In the genomic region with DNA sequence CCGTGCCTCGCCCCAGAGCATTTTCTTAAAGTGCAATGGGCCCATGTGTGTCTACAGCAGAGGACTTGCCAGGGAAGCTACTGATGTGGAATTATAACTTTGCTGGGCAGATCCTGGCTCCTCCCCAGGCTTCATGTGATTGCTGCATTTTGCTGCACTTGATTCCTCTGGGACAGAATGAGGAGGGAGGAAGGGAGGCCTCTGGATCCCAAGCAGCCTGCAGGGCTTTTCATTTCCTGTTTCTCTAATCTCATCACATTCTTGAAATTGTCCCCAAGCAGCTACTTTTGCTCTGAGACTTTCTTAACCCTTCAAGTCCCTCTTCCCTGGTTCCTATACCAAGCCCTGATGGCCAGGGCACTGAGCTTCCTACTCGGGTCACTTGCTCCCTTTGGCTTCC, we compare ENCODE assay signal across 12 cellular contexts.
DNase-seq lines count a peak whose midpoint lies in the region; ATAC-seq, FAIRE-seq and TF ChIP-seq lines count a peak whose summit lies in the region.
"Had no signal": no experiment of that assay in that cellular context is flagged by ENCODE, and none has a peak within 500 bp of the region (broad histone marks: within the 10 kb centered on the region; RNA-seq: fewer than 3 reads in every experiment).

No MANE protein-coding gene starts in this region.

- CTCF ChIA-PET in A549 (lab: Yijun Ruan, JAX) = interaction anchor here (1.3 to 4.0 kb wide), 2 partner anchors 65 to 224 kb away, joined by 3 to 15 read pairs; no protein-coding TSS in a partner anchor
- CTCF ChIA-PET in H1 (lab: Charles Lee; ENCODE audit: partially characterized antibody) = interaction anchor here (0.6 kb wide), 1 partner anchor 22 kb away, joined by 3 read pairs; no protein-coding TSS in a partner anchor

- TF ChIP-seq RAD21 in A549 (conservative IDR thresholded peaks at IDR 0.05 in 1 of 2, IDR thresholded peaks at IDR 0.05 in 1 of 2) (no peak), H1 (IDR thresholded peaks at IDR 0.05 in 1 of 2, conservative IDR thresholded peaks at IDR 0.05 in 1 of 2; ENCODE audit: low read depth in 2 of 2, low read length in 2 of 2) (no peak)

- peak overlapping the region; percentile 88 for H4K91ac ChIP-seq in H1 (replicated peaks; ENCODE audit: insufficient read length, low read length)

- H2BK120ac ChIP-seq in H1 (replicated peaks; ENCODE audit: low read depth, low read length) (no peak overlapping the region), mesendoderm (ENCODE audit: low read depth, low read length) (peak overlapping the region; percentile 69)

- H3K9ac ChIP-seq in H1 (replicated peaks in 1 of 4; ENCODE audit: extremely low read depth in 1 of 4, low read depth in 3 of 4, low read length in 3 of 4) = no peak overlapping the region
- peak overlapping the region; percentile 48 for H3K9ac ChIP-seq in mesendoderm (ENCODE audit: low read length)

- peak overlapping the region; percentile 94; the same call in 1 of the 2 replicates for H2BK20ac ChIP-seq in H1 (ENCODE audit: low read length)

- TF ChIP-seq POLR2A in A549 (IDR thresholded peaks at IDR 0.05; ENCODE audit: low read length) (no peak), H1 (IDR thresholded peaks at IDR 0.05; ENCODE audit: control extremely low read depth in 1 of 2, low read depth in 2 of 2, low read length in 2 of 2) (no peak)

- H4K8ac ChIP-seq in H1 (ENCODE audit: extremely low read depth, insufficient read depth, low read length) (no peak overlapping the region), mesendoderm (ENCODE audit: low read depth, low read length) (peak overlapping the region; percentile 70)

- H2BK15ac ChIP-seq in H1 (ENCODE audit: low read length) (0 out of 2 replicates have a peak overlapping the region, but pooled peaks have one; percentile 16), mesendoderm (replicated peaks; ENCODE audit: low read depth) (no peak overlapping the region)

- H3K27me3 ChIP-seq in H1 (replicated peaks in 1 of 4; ENCODE audit: control insufficient read depth in 3 of 4, extremely low read depth in 1 of 4, insufficient read depth in 3 of 4, low read length in 3 of 4) (no peaks in the 10 kb centered on the region), mesendoderm (ENCODE audit: insufficient read depth, low read length, poor library complexity) (no peaks in the 10 kb centered on the region)
- H3K27me3 ChIP-seq: uterus had no signal

- H3K27ac ChIP-seq in A549 (peak overlapping the region; percentile 85 to 92), H1 (ENCODE audit: low read depth, low read length) (no peak overlapping the region), mesendoderm (ENCODE audit: low read depth, low read length) (peak overlapping the region; percentile 70)

- no peak overlapping the region for H3K14ac ChIP-seq in H1 (ENCODE audit: insufficient read length)

- TF ChIP-seq EP300 in A549 (IDR thresholded peaks at IDR 0.05) = no peak
- no peak for TF ChIP-seq EP300 in H1 (IDR thresholded peaks at IDR 0.05; ENCODE audit: borderline replicate concordance in 1 of 2, low read depth in 2 of 2, low read length in 2 of 2)

- no peaks in the 10 kb centered on the region for H3K79me2 ChIP-seq in H1 (ENCODE audit: control insufficient read depth in 1 of 2, insufficient read depth in 2 of 2, low read length in 2 of 2)
- H3K79me2 ChIP-seq in mesendoderm (ENCODE audit: control insufficient read depth, insufficient read depth, low read length) = no peaks in the 10 kb centered on the region

- H2BK12ac ChIP-seq in H1 (ENCODE audit: low read depth, low read length) = peak overlapping the region; percentile 89

- H2AK5ac ChIP-seq in H1 (ENCODE audit: low read depth, low read length) (peak overlapping the region; percentile 87; the same call in 1 of the 2 replicates), mesendoderm (ENCODE audit: low read length) (peak overlapping the region; percentile 92)

- H3K56ac ChIP-seq in H1 (replicated peaks; ENCODE audit: insufficient read length, low read depth, low read length) = no peak overlapping the region
- H3K56ac ChIP-seq in mesendoderm (ENCODE audit: low read length) = peak overlapping the region; percentile 90

- TF ChIP-seq CTCF in A549 (IDR thresholded peaks at IDR 0.05) (no peak), H1 (IDR thresholded peaks at IDR 0.05; ENCODE audit: control extremely low read depth in 1 of 3, insufficient read depth in 1 of 3, low read depth in 1 of 3, low read length in 3 of 3) (no peak)

- H3K4ac ChIP-seq in H1 (replicated peaks; ENCODE audit: insufficient read length, low read depth, low read length) (no peak overlapping the region), mesendoderm (ENCODE audit: low read depth, low read length) (peak overlapping the region; percentile 94)

- 13% methylated on average over 1 of the region's 3 CpGs for WGBS in A549 (ENCODE audit: missing lambda C conversion rate)
- 85% methylated on average over 3 of the region's 3 CpGs; no CpG with 5 or more reads in 1 of the 2 experiments for WGBS in H1 (ENCODE audit: extremely low coverage in 1 of 2, insufficient coverage in 1 of 2, insufficient read length in 1 of 2, insufficient replicate concordance in 2 of 2, low coverage in 1 of 2, low lambda C conversion rate in 2 of 2, missing lambda C conversion rate in 1 of 2), 2 experiments
- WGBS in mesendoderm (ENCODE audit: extremely low coverage, insufficient coverage, low lambda C conversion rate) = no CpG with 5 or more reads among the region's 3 CpGs

- H3K4me2 ChIP-seq in A549 (peak overlapping the region; percentile 40; the same call in 2 of the 3 replicates), H1 (ENCODE audit: insufficient read depth in 1 of 2, low read depth in 2 of 2, low read length in 2 of 2) (no peak overlapping the region), mesendoderm (ENCODE audit: low read length) (no peak overlapping the region)

- H3K23ac ChIP-seq in H1 (ENCODE audit: insufficient read length) = no peak overlapping the region
- H3K23ac ChIP-seq in mesendoderm (ENCODE audit: low read length) = no peak overlapping the region

- ATAC-seq in A549 (peak; percentile 44 to 77; a peak in 4 of 6 replicates), HG02571 (IDR thresholded peaks at IDR 0.05; ENCODE audit: unreplicated experiment) (no peak)

- H3K36me3 ChIP-seq in H1 (ENCODE audit: control insufficient read depth in 2 of 4, insufficient read depth in 4 of 4, low read length in 3 of 4) (no peaks in the 10 kb centered on the region), mesendoderm (ENCODE audit: control insufficient read depth, insufficient read depth, low read length) (no peaks in the 10 kb centered on the region)
- H3K36me3 ChIP-seq: uterus had no signal

- H3K9me3 ChIP-seq in A549 = peaks cover 6% of the 10 kb centered on the region; the same call in 2 of the 3 replicates
- peaks cover 0 to 3% of the 10 kb centered on the region in 2 experiments; a peak in 1 of 4 replicates for H3K9me3 ChIP-seq in H1 (ENCODE audit: insufficient read depth in 2 of 2, low read depth in 1 of 2, low read length in 1 of 2)
- H3K9me3 ChIP-seq: uterus had no signal

- H3K23me2 ChIP-seq in H1 (ENCODE audit: low read depth, low read length) = no peaks in the 10 kb centered on the region

- FAIRE-seq in A549 (lab: Jason Lieb, UNC) = no peak
- FAIRE-seq in H1 (lab: Jason Lieb, UNC) = no peak

- H4K5ac ChIP-seq in H1 (ENCODE audit: insufficient read length, low read depth, low read length) (no peak overlapping the region), mesendoderm (ENCODE audit: low read length) (peak overlapping the region; percentile 59)

- H3K18ac ChIP-seq in H1 (ENCODE audit: extremely low read depth, low read length) = no peak overlapping the region
- H3K18ac ChIP-seq in mesendoderm (ENCODE audit: low read length) = peak overlapping the region; percentile 61

- H4K20me1 ChIP-seq in H1 (replicated peaks in 1 of 2; ENCODE audit: control insufficient read depth in 1 of 2, insufficient read depth in 2 of 2, low read length in 2 of 2) = no peaks in the 10 kb centered on the region

- no peak overlapping the region for H3K4me3 ChIP-seq in A549
- H3K4me3 ChIP-seq in H1 (ENCODE audit: extremely low read depth in 1 of 4, insufficient read depth in 2 of 4, low read depth in 3 of 4, low read length in 4 of 4) = no peak overlapping the region
- H3K4me3 ChIP-seq in mesendoderm (ENCODE audit: low read length) = no peak overlapping the region
- H3K4me3 ChIP-seq: uterus had no signal

- peak; percentile 39 to 87 for DNase-seq in A549 (ENCODE audit: low read depth in 1 of 2, low spot score in 1 of 2)
- DNase-seq in M059J (ENCODE audit: low read depth) = peak; percentile 95
- DNase-seq in H1 (ENCODE audit: low read depth in 1 of 2, low spot score in 2 of 2) = peak; percentile 33 to 45
- DNase-seq in mesendoderm = peak; percentile 99
- DNase-seq in mesenteric fat pad (ENCODE audit: low spot score) = no peak
- DNase-seq in Kasumi-1 (lab: John Stamatoyannopoulos, UW) = no peak
- no peak for DNase-seq in NCI-H524 (lab: John Stamatoyannopoulos, UW)
- DNase-seq: activated naive CD4-positive, alpha-beta T cell treated with anti-CD3 and anti-CD28 coated beads, Interleukin-2, amount 50 U/mL, for 16 hours; AML-193; NCI-H1417 had no signal

- peaks cover 68% of the 10 kb centered on the region for H3K4me1 ChIP-seq in A549
- H3K4me1 ChIP-seq in H1 (replicated peaks in 1 of 4; ENCODE audit: control insufficient read depth in 3 of 4, insufficient read depth in 4 of 4, low read length in 3 of 4) = peaks cover 0 to 9% (median 2%) of the 10 kb centered on the region in 4 experiments; a peak in 3 of 7 replicates
- H3K4me1 ChIP-seq in mesendoderm (ENCODE audit: control insufficient read depth, low read depth, low read length) = peaks cover 10% of the 10 kb centered on the region
- H3K4me1 ChIP-seq: uterus had no signal

- 0 out of 2 replicates have a peak overlapping the region, but pooled peaks have one; percentile 37 for H2AFZ ChIP-seq in H1 (ENCODE audit: low read length)

- peak overlapping the region; percentile 38; the same call in 1 of the 2 replicates for H2BK5ac ChIP-seq in H1 (ENCODE audit: low read depth, low read length)
- H2BK5ac ChIP-seq in mesendoderm (ENCODE audit: low read length) = peak overlapping the region; percentile 99

- POLR2A ChIA-PET in A549 (lab: Yijun Ruan, JAX) (no interaction called here), H1 (lab: Charles Lee; ENCODE audit: partially characterized antibody) (interaction anchor here (0.5 to 1.7 kb wide), 8 partner anchors 9 to 664 kb away, joined by 3 to 6 read pairs (median 4); a partner anchor contains a TSS)

- H3K79me1 ChIP-seq in H1 (ENCODE audit: low read depth, low read length) = no peaks in the 10 kb centered on the region
- H3K79me1 ChIP-seq in mesendoderm (ENCODE audit: low read length) = no peaks in the 10 kb centered on the region

TF ChIP-seq in A549, 52 proteins besides CTCF, POLR2A, EP300 and RAD21 (continues in another document):
- TF ChIP-seq, protein P1, sequence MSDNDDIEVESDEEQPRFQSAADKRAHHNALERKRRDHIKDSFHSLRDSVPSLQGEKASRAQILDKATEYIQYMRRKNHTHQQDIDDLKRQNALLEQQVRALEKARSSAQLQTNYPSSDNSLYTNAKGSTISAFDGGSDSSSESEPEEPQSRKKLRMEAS (IDR thresholded peaks at IDR 0.05) = peak; percentile 47; the same call in 1 of the 2 replicates

TF ChIP-seq in H1, 55 proteins besides CTCF, POLR2A, EP300 and RAD21 (continues in another document):
- TF ChIP-seq PHF8 (conservative IDR thresholded peaks at IDR 0.05; ENCODE audit: low read depth, low read length) (no peak), SP2 (IDR thresholded peaks at IDR 0.05; ENCODE audit: low read length) (no peak), BACH1 (IDR thresholded peaks at IDR 0.05; ENCODE audit: low read length) (no peak), KDM1A (IDR thresholded peaks at IDR 0.05; ENCODE audit: borderline replicate concordance, low read length) (no peak)

Comparison
In these comparisons a context has a peak if more than half of its experiments do, and no peak if none do; other contexts are left out.
1. DNase-seq: peak in A549 (2 of 2), M059J (single experiment), H1 (2 of 2) and mesendoderm (single experiment); none in mesenteric fat pad (single experiment), Kasumi-1 (0 of 2) and NCI-H524 (0 of 2).